8 cellular contexts compared by ENCODE assay signal in genomic region chr10:75407716-75408511, GRCh38. TPM values are rescaled to one million over a fixed set of nuclear protein-coding genes. Genes with fewer than 3 reads are reported as not detected.
DNase-seq lines count a peak whose midpoint lies in the region; ATAC-seq and TF ChIP-seq lines count a peak whose summit lies in the region.

No MANE protein-coding gene starts in this region.

- WGBS in mesenchymal stem cell = 2% methylated on average over 42 of the region's 68 CpGs
- 8 to 9% methylated on average over 68 of the region's 68 CpGs for WGBS in aorta, 2 donors

- H3K4me1 ChIP-seq in HUES48 (ENCODE audit: control insufficient read depth, insufficient read depth, low read length) (peaks cover 40% of the 10 kb centered on the region), colonic mucosa (peaks cover 5% of the 10 kb centered on the region), mesenchymal stem cell (ENCODE audit: control insufficient read depth, insufficient read depth, low read depth, low read length) (peaks cover 42% of the 10 kb centered on the region), aorta (ENCODE audit: control insufficient read depth in 1 of 2, insufficient read depth in 2 of 2, low read length in 2 of 2) (no peaks in the 10 kb centered on the region)

- H3K27me3 ChIP-seq in HUES48 (ENCODE audit: control insufficient read depth, insufficient read depth, low read length) (peaks cover 98% of the 10 kb centered on the region), colonic mucosa (peaks cover 15% of the 10 kb centered on the region), mesenchymal stem cell (ENCODE audit: control insufficient read depth in 1 of 2, insufficient read depth in 1 of 2, low read length in 2 of 2) (peaks cover 0 to 91% of the 10 kb centered on the region in 2 experiments), aorta (ENCODE audit: control insufficient read depth in 1 of 2, insufficient read depth in 2 of 2, low read length in 1 of 2) (no peaks in the 10 kb centered on the region)

- peak overlapping the region in 1 of 2 experiments; percentile 33 for H3K4ac ChIP-seq in mesenchymal stem cell (ENCODE audit: low read depth in 1 of 2, low read length in 2 of 2)

- no peak overlapping the region for H4K91ac ChIP-seq in mesenchymal stem cell (ENCODE audit: low read length)

- TF ChIP-seq CTCF in 22Rv1 (IDR thresholded peaks at IDR 0.05) (no peak; the same call in 1 of the 2 replicates), colonic mucosa (IDR thresholded peaks at IDR 0.05) (no peak)

- H2BK5ac ChIP-seq in mesenchymal stem cell (ENCODE audit: low read depth, low read length, poor library complexity, severe bottlenecking) = no peak overlapping the region

- H2BK12ac ChIP-seq in mesenchymal stem cell (ENCODE audit: low read length in 2 of 2) = peak overlapping the region; percentile 69 to 95

- H3K9me3 ChIP-seq in HUES48 (ENCODE audit: control insufficient read depth, insufficient read depth, low read length) (no peaks in the 10 kb centered on the region; the same call in 1 of the 2 replicates), colonic mucosa (no peaks in the 10 kb centered on the region), mesenchymal stem cell (ENCODE audit: control insufficient read depth, low read length) (no peaks in the 10 kb centered on the region), aorta (ENCODE audit: control insufficient read depth, low read length) (no peaks in the 10 kb centered on the region)

- no peak overlapping the region for H3K9ac ChIP-seq in HUES48 (ENCODE audit: low read depth, low read length)
- H3K9ac ChIP-seq in colonic mucosa (ENCODE audit: low read depth in 2 of 2, low read length in 2 of 2) = peak overlapping the region in 1 of 2 donors; percentile 12
- H3K9ac ChIP-seq in mesenchymal stem cell (ENCODE audit: low read length) = peak overlapping the region; percentile 100

- in situ Hi-C loops in ACHN (cut with HindIII; ENCODE audit: low pct_ligation_motif_present, low pct_unique_long_range_greater_than_20kb, low sequenced_read_pairs) = no loop called here

- no peak overlapping the region for H3K14ac ChIP-seq in mesenchymal stem cell (ENCODE audit: low read length in 2 of 2)

- ATAC-seq in aorta (ENCODE audit: low FRiP score) = peak; percentile 45
- ATAC-seq in HG02759 (IDR thresholded peaks at IDR 0.05; ENCODE audit: unreplicated experiment) = no peak
- no peak for ATAC-seq in HG02642 (IDR thresholded peaks at IDR 0.05; ENCODE audit: poor library complexity, unreplicated experiment)

- H2BK120ac ChIP-seq in mesenchymal stem cell (ENCODE audit: low read depth, low read length) = no peak overlapping the region

- no peaks in the 10 kb centered on the region for H3K36me3 ChIP-seq in HUES48 (ENCODE audit: control insufficient read depth, insufficient read depth, low read length)
- no peaks in the 10 kb centered on the region for H3K36me3 ChIP-seq in colonic mucosa
- H3K36me3 ChIP-seq in mesenchymal stem cell (ENCODE audit: control insufficient read depth in 1 of 2, insufficient read depth in 2 of 2, low read depth in 1 of 2, low read length in 2 of 2) = peaks cover 3 to 6% of the 10 kb centered on the region in 2 experiments
- H3K36me3 ChIP-seq in aorta (ENCODE audit: control insufficient read depth in 1 of 2, insufficient read depth in 2 of 2, low read length in 1 of 2) = no peaks in the 10 kb centered on the region

- H3K4me3 ChIP-seq in HUES48 (ENCODE audit: low read depth, low read length) (peak overlapping the region; percentile 74), colonic mucosa (peak overlapping the region; percentile 64), mesenchymal stem cell (ENCODE audit: insufficient read depth in 1 of 2, low read depth in 1 of 2, low read length in 2 of 2) (peak overlapping the region; percentile 32 to 90), aorta (ENCODE audit: low read length in 2 of 2) (peak overlapping the region; percentile 70 to 95)

- H3K79me1 ChIP-seq in mesenchymal stem cell (replicated peaks; ENCODE audit: low read length, poor library complexity, severe bottlenecking) = no peaks in the 10 kb centered on the region

- peak overlapping the region; percentile 90 for H3K4me2 ChIP-seq in mesenchymal stem cell (ENCODE audit: low read length, poor library complexity, severe bottlenecking)

- no peak overlapping the region for H2AFZ ChIP-seq in mesenchymal stem cell (ENCODE audit: low read depth, low read length)

- peak overlapping the region; percentile 45 for H4K8ac ChIP-seq in mesenchymal stem cell (ENCODE audit: low read length)

- peak; percentile 56 for DNase-seq in colonic mucosa
- DNase-seq in mesenchymal stem cell = peak; percentile 63
- peak; percentile 72 to 89 for DNase-seq in aorta
- DNase-seq in ACHN = no peak

- no peak overlapping the region for H2AK5ac ChIP-seq in mesenchymal stem cell (ENCODE audit: low read length, severe bottlenecking)

- no peak overlapping the region for H3K23ac ChIP-seq in mesenchymal stem cell (ENCODE audit: low read length in 2 of 2)

- intact Hi-C loops in colonic mucosa (cut with DNase I) (loop anchor here (10.0 kb wide), 1 partner anchor 367 kb away; no protein-coding TSS in a partner anchor), aorta (cut with DNase I) (loop anchor here (5.0 to 10.0 kb wide), 3 partner anchors 204 to 1577 kb away; no protein-coding TSS in a partner anchor)

- H2BK15ac ChIP-seq in mesenchymal stem cell (ENCODE audit: low read depth, poor library complexity, severe bottlenecking) = no peak overlapping the region

- H3K18ac ChIP-seq in mesenchymal stem cell (ENCODE audit: low read depth in 1 of 2, low read length in 2 of 2) = peak overlapping the region; percentile 50 to 54

- peak overlapping the region; percentile 100 for H3K27ac ChIP-seq in 22Rv1
- H3K27ac ChIP-seq in HUES48 (ENCODE audit: low read depth, low read length) = no peak overlapping the region
- H3K27ac ChIP-seq in colonic mucosa = peak overlapping the region; percentile 22
- H3K27ac ChIP-seq in mesenchymal stem cell (ENCODE audit: low read length, poor library complexity, severe bottlenecking) = no peak overlapping the region
- H3K27ac ChIP-seq in aorta (ENCODE audit: low read depth in 1 of 2, low read length in 2 of 2) = peak overlapping the region in 1 of 2 donors; percentile 64

RNA-seq across cellular contexts. Expression of gene ZNF503, which starts 6.3 kb away (rescaled TPM):
- total RNA-seq in colonic mucosa (1 to 10 TPM; 3.6 to 8.0 TPM), aorta (10 to 100 TPM; 15.7 to 32.1 TPM)
- polyA plus RNA-seq in mesenchymal stem cell (2013, experiment 1 of 2) = 110 TPM
- polyA plus RNA-seq in mesenchymal stem cell (2013, experiment 2 of 2) = 112 TPM
- 10 to 100 TPM in 1 of 2 donors, 1 to 10 TPM in 1; 7.0 to 22.1 TPM for polyA plus RNA-seq in aorta

RNA-seq across cellular contexts. Expression of gene LRMDA, which starts 23.5 kb away (rescaled TPM):
- total RNA-seq in colonic mucosa = 1 to 10 TPM; 2.5 to 5.2 TPM
- polyA plus RNA-seq in mesenchymal stem cell (2013, experiment 1 of 2) = 3.8 TPM
- 5.7 TPM for polyA plus RNA-seq in mesenchymal stem cell (2013, experiment 2 of 2)
- 10 to 100 TPM; 17.9 to 25.7 TPM for total RNA-seq in aorta
- polyA plus RNA-seq in aorta = 10 to 100 TPM in 1 of 2 donors, 1 to 10 TPM in 1; 7.4 to 11.5 TPM

Comparison
In these comparisons a context has a peak if more than half of its experiments do, and no peak if none do; other contexts are left out.
1. H3K27ac ChIP-seq: peak in 22Rv1 (single experiment) and colonic mucosa (single experiment); none in HUES48 (single experiment) and mesenchymal stem cell (single experiment).
2. Peak in every context shown above with its lines, with median percentiles within 50 percentile points of each other: H3K4me3 ChIP-seq.